9 cellular contexts compared by ENCODE assay signal in genomic region chr1:44406761-44407429, GRCh38. TPM values are rescaled to one million over a fixed set of nuclear protein-coding genes. Genes with fewer than 3 reads are reported as not detected.
DNase-seq lines count a peak whose midpoint lies in the region; ATAC-seq and TF ChIP-seq lines count a peak whose summit lies in the region.
"Had no signal": no experiment of that assay in that cellular context is flagged by ENCODE, and none has a peak within 500 bp of the region (broad histone marks: within the 10 kb centered on the region; RNA-seq: fewer than 3 reads in every experiment).

No MANE protein-coding gene starts in this region.

- peaks cover 3% of the 10 kb centered on the region for H3K27me3 Mint-ChIP-seq in Calu3 (ENCODE audit: unreplicated experiment)

- no peak overlapping the region for H3K4me3 ChIP-seq in RWPE2 (ENCODE audit: severe bottlenecking)
- H3K4me3 ChIP-seq in esophagus muscularis mucosa, result peak overlapping the region; percentile 44 to 60 (median 48)

- no peak for TF ChIP-seq POLR2A in esophagus muscularis mucosa (IDR thresholded peaks at IDR 0.05; ENCODE audit: low read depth)
- TF ChIP-seq POLR2A in GM18505 (IDR thresholded peaks at IDR 0.05; ENCODE audit: borderline replicate concordance, extremely low read depth, insufficient read depth, insufficient read length), result no peak

- peaks cover 2% of the 10 kb centered on the region for H3K9me3 ChIP-seq in RWPE2 (ENCODE audit: severe bottlenecking)
- H3K9me3 ChIP-seq in esophagus muscularis mucosa, result no peaks in the 10 kb centered on the region

- no peaks in the 10 kb centered on the region for H3K4me1 ChIP-seq in RWPE2 (ENCODE audit: insufficient read depth, poor library complexity, severe bottlenecking)
- peaks cover 38 to 46% (median 43%) of the 10 kb centered on the region in 4 donors for H3K4me1 ChIP-seq in esophagus muscularis mucosa

- BruUV-seq in Calu3 (replicated peaks; lab: Mats Ljungman, UMichigan), result no TSS peak

- H3K27ac ChIP-seq in RWPE2 (ENCODE audit: poor library complexity, severe bottlenecking) (no peak overlapping the region), esophagus muscularis mucosa (replicated peaks in 1 of 4) (peak overlapping the region in 3 of 4 donors; percentile 1 to 36 (median 15)), RWPE1 (no peak overlapping the region)
- H3K27ac ChIP-seq: VCaP had no signal

- under 1% methylated on average over 20 of the region's 50 CpGs for WGBS in esophagus muscularis mucosa

- H3K27me3 ChIP-seq in RWPE2 (ENCODE audit: insufficient read depth, poor library complexity, severe bottlenecking) (peaks cover 87% of the 10 kb centered on the region), esophagus muscularis mucosa (peaks cover 14 to 100% (median 82%) of the 10 kb centered on the region in 4 donors)

- H3K36me3 ChIP-seq in RWPE2 (ENCODE audit: low read depth) (no peaks in the 10 kb centered on the region), esophagus muscularis mucosa (no peaks in the 10 kb centered on the region)

- H3K4me3 Mint-ChIP-seq in Calu3 (ENCODE audit: low read depth, unreplicated experiment), result peak overlapping the region; percentile 79

- TF ChIP-seq CTCF in Calu3 (IDR thresholded peaks at IDR 0.05; ENCODE audit: unreplicated experiment), result no peak
- no peak for TF ChIP-seq CTCF in RWPE2 (IDR thresholded peaks at IDR 0.05; ENCODE audit: poor library complexity, severe bottlenecking)
- no peak for TF ChIP-seq CTCF in esophagus muscularis mucosa (IDR thresholded peaks at IDR 0.05)
- TF ChIP-seq CTCF in RWPE1 (conservative IDR thresholded peaks at IDR 0.05; ENCODE audit: low read depth), result no peak

- no peak overlapping the region for H3K27ac Mint-ChIP-seq in Calu3 (ENCODE audit: unreplicated experiment)

- CTCF ChIA-PET in Calu3 (lab: Charles Lee) (interaction anchor here (0.6 kb wide), 2 partner anchors 94 to 693 kb away, joined by 3 to 4 read pairs; no protein-coding TSS in a partner anchor), RWPE1 (lab: Yijun Ruan, JAX) (no interaction called here)

- POLR2A ChIA-PET in RWPE1 (lab: Yijun Ruan, JAX; ENCODE audit: low non-redundant PET), result no interaction called here

- H3K4me1 Mint-ChIP-seq in Calu3 (ENCODE audit: low read depth, unreplicated experiment), result no peaks in the 10 kb centered on the region

- no peaks in the 10 kb centered on the region for H3K9me3 Mint-ChIP-seq in Calu3 (ENCODE audit: low read depth, unreplicated experiment)

- peaks cover 18% of the 10 kb centered on the region for H3K36me3 Mint-ChIP-seq in Calu3 (ENCODE audit: insufficient read depth, unreplicated experiment)

- DNase-seq in Calu3 (no peak), RWPE2 (ENCODE audit: low spot score) (no peak), esophagus muscularis mucosa (ENCODE audit: extremely low spot score) (no peak), posterior vena cava (ENCODE audit: low spot score) (peak; percentile 80), RWPE1 (ENCODE audit: low spot score) (no peak)

- ATAC-seq in RWPE2 (ENCODE audit: low read depth) (peak; percentile 24; the same call in 2 of the 3 replicates), GM18505 (IDR thresholded peaks at IDR 0.05; ENCODE audit: unreplicated experiment) (no peak), HG03460 (IDR thresholded peaks at IDR 0.05; ENCODE audit: unreplicated experiment) (no peak), GM21390 (IDR thresholded peaks at IDR 0.05; ENCODE audit: unreplicated experiment) (no peak)

- no peak for TF ChIP-seq EP300 in esophagus muscularis mucosa (IDR thresholded peaks at IDR 0.05)

- intact Hi-C loops in Calu3 (cut with micrococcal nuclease; ENCODE audit: unreplicated experiment), result no loop called here
- intact Hi-C loops in esophagus muscularis mucosa (cut with DNase I), result no loop called here
- intact Hi-C loops in posterior vena cava (cut with DNase I), result loop anchor here in 1 of 2 donors (1.0 kb wide), 1 partner anchor 15 kb away; no protein-coding TSS in a partner anchor

RNA-seq across cellular contexts. Expression of gene RNF220, which starts 1.8 kb away (rescaled TPM):
- total RNA-seq in Calu3 (2022) (65.7 and 68.7 TPM in 2 replicates), esophagus muscularis mucosa (100 to 1,000 TPM; 112 to 157 (median 126) TPM), posterior vena cava (10 to 100 TPM; 46.4 to 53.6 TPM)

RNA-seq across cellular contexts. Expression of gene ERI3, which starts 51.8 kb away (rescaled TPM):
- total RNA-seq in Calu3 (2022), result 65.9 and 71.4 TPM in 2 replicates
- total RNA-seq in esophagus muscularis mucosa, result 10 to 100 TPM; 40.4 to 56.6 (median 47.0) TPM
- 10 to 100 TPM; 44.5 to 46.9 TPM for total RNA-seq in posterior vena cava

Comparison
In these comparisons a context has a peak if more than half of its experiments do, and no peak if none do; other contexts are left out.
1. H3K27ac ChIP-seq: peak in esophagus muscularis mucosa (3 of 4); none in RWPE2 (single experiment) and RWPE1 (single experiment).